12 cellular contexts compared by ENCODE assay signal in genomic region chr6:89386917-89387491, GRCh38. TPM values are rescaled to one million over a fixed set of nuclear protein-coding genes. Genes with fewer than 3 reads are reported as not detected.
DNase-seq lines count a peak whose midpoint lies in the region; ATAC-seq and TF ChIP-seq lines count a peak whose summit lies in the region.
"Had no signal": no experiment of that assay in that cellular context is flagged by ENCODE, and none has a peak within 500 bp of the region (broad histone marks: within the 10 kb centered on the region; RNA-seq: fewer than 3 reads in every experiment).

No MANE protein-coding gene starts in this region.

- peak overlapping the region; percentile 64 to 69 for H3K4me3 Mint-ChIP-seq in stimulated activated naive B cell treated with anti-CD40 and anti-IgM and Interleukin-4, amounts not matched to agents 10 μg/mL and 1 μg/mL and 100 μg/mL, for 72 hours
- H3K4me3 Mint-ChIP-seq in naive thymus-derived CD4-positive, alpha-beta T cell, result no peak overlapping the region
- H3K4me3 Mint-ChIP-seq in HFFc6, result no peak overlapping the region

- no peaks in the 10 kb centered on the region for H3K27me3 ChIP-seq in naive thymus-derived CD4-positive, alpha-beta T cell (ENCODE audit: control insufficient read depth in 2 of 2, insufficient read depth in 2 of 2, low read length in 2 of 2)

- peaks cover 32 to 37% of the 10 kb centered on the region in 2 donors for H3K36me3 Mint-ChIP-seq in stimulated activated naive B cell treated with anti-CD40 and anti-IgM and Interleukin-4, amounts not matched to agents 10 μg/mL and 1 μg/mL and 100 μg/mL, for 72 hours
- H3K36me3 Mint-ChIP-seq in naive thymus-derived CD4-positive, alpha-beta T cell, result peaks cover 0 to 9% (median 5%) of the 10 kb centered on the region in 5 donors
- H3K36me3 Mint-ChIP-seq in HFFc6 (ENCODE audit: low read depth), result no peaks in the 10 kb centered on the region

- POLR2A ChIA-PET in naive thymus-derived CD4-positive, alpha-beta T cell (lab: Charles Lee), result no interaction called here

- no peaks in the 10 kb centered on the region for H3K4me1 ChIP-seq in naive thymus-derived CD4-positive, alpha-beta T cell (ENCODE audit: control insufficient read depth in 2 of 2, insufficient read depth in 2 of 2, low read length in 2 of 2)

- no peak for DNase-seq in stimulated activated naive B cell treated with anti-CD40 and anti-IgM and Interleukin-4, amounts not matched to agents 10 μg/mL and 1 μg/mL and 100 μg/mL, for 72 hours
- no peak for DNase-seq in naive thymus-derived CD4-positive, alpha-beta T cell
- DNase-seq in sciatic nerve (ENCODE audit: low spot score), result no peak
- DNase-seq in GM19240 (ENCODE audit: insufficient read length, low spot score), result no peak
- DNase-seq in HFFc6, result no peak
- DNase-seq: NCI-H1694 treated with DMSO at 0.1 percent for 48 hours, SK-N-SH had no signal

- H3K27me3 Mint-ChIP-seq in stimulated activated naive B cell treated with anti-CD40 and anti-IgM and Interleukin-4, amounts not matched to agents 10 μg/mL and 1 μg/mL and 100 μg/mL, for 72 hours, result no peaks in the 10 kb centered on the region
- no peaks in the 10 kb centered on the region for H3K27me3 Mint-ChIP-seq in naive thymus-derived CD4-positive, alpha-beta T cell
- peaks cover 9% of the 10 kb centered on the region for H3K27me3 Mint-ChIP-seq in HFFc6 (ENCODE audit: insufficient read depth)

- intact Hi-C loops in naive thymus-derived CD4-positive, alpha-beta T cell (cut with micrococcal nuclease), result no loop called here
- intact Hi-C loops in sciatic nerve (cut with DNase I), result no loop called here

- no peak overlapping the region for H3K4me3 ChIP-seq in naive thymus-derived CD4-positive, alpha-beta T cell (ENCODE audit: low read length)

- no peaks in the 10 kb centered on the region for H3K9me3 ChIP-seq in naive thymus-derived CD4-positive, alpha-beta T cell (ENCODE audit: control insufficient read depth in 2 of 3, low read length in 3 of 3)
- H3K9me3 ChIP-seq: SK-N-SH had no signal

- peaks cover 3 to 4% of the 10 kb centered on the region in 2 donors for H3K9me3 Mint-ChIP-seq in stimulated activated naive B cell treated with anti-CD40 and anti-IgM and Interleukin-4, amounts not matched to agents 10 μg/mL and 1 μg/mL and 100 μg/mL, for 72 hours
- H3K9me3 Mint-ChIP-seq in naive thymus-derived CD4-positive, alpha-beta T cell, result peaks cover 0 to 2% (median 0%) of the 10 kb centered on the region in 11 donors
- H3K9me3 Mint-ChIP-seq in HFFc6, result no peaks in the 10 kb centered on the region
- H3K9me3 Mint-ChIP-seq: activated T-helper 2 cell treated with anti-CD3 and anti-CD28 coated beads, Interferon-gamma antibody, Interleukin-2, Interleukin-4, amounts not matched to agents 10 μg/mL and 5 μg/mL and 100 μg/mL, durations not matched to agents 14 hours and 24 hours and 36 hours had no signal

- no peaks in the 10 kb centered on the region for H3K36me3 ChIP-seq in naive thymus-derived CD4-positive, alpha-beta T cell (ENCODE audit: control insufficient read depth in 2 of 3, insufficient read depth in 3 of 3, low read length in 3 of 3)

- CTCF ChIA-PET in naive thymus-derived CD4-positive, alpha-beta T cell (lab: Charles Lee), result no interaction called here

- H3K4me1 Mint-ChIP-seq in stimulated activated naive B cell treated with anti-CD40 and anti-IgM and Interleukin-4, amounts not matched to agents 10 μg/mL and 1 μg/mL and 100 μg/mL, for 72 hours, result peaks cover 23 to 41% of the 10 kb centered on the region in 2 donors
- H3K4me1 Mint-ChIP-seq in naive thymus-derived CD4-positive, alpha-beta T cell, result peaks cover 0 to 1% (median 0%) of the 10 kb centered on the region in 7 donors
- no peaks in the 10 kb centered on the region for H3K4me1 Mint-ChIP-seq in HFFc6 (ENCODE audit: low read depth)

- peak overlapping the region; percentile 90 for H3K27ac Mint-ChIP-seq in stimulated activated naive B cell treated with anti-CD40 and anti-IgM and Interleukin-4, amounts not matched to agents 10 μg/mL and 1 μg/mL and 100 μg/mL, for 72 hours
- no peak overlapping the region for H3K27ac Mint-ChIP-seq in naive thymus-derived CD4-positive, alpha-beta T cell
- no peak overlapping the region for H3K27ac Mint-ChIP-seq in HFFc6
- H3K27ac Mint-ChIP-seq: activated T-helper 2 cell treated with anti-CD3 and anti-CD28 coated beads, Interferon-gamma antibody, Interleukin-2, Interleukin-4, amounts not matched to agents 10 μg/mL and 5 μg/mL and 100 μg/mL, durations not matched to agents 14 hours and 24 hours and 36 hours had no signal

- no peak overlapping the region for H3K27ac ChIP-seq in naive thymus-derived CD4-positive, alpha-beta T cell (ENCODE audit: low read depth, low read length)
- H3K27ac ChIP-seq: epithelial cell of prostate had no signal

- ATAC-seq in GM19397 (IDR thresholded peaks at IDR 0.05; ENCODE audit: unreplicated experiment) (peak; percentile 18), HG02759 (IDR thresholded peaks at IDR 0.05; ENCODE audit: unreplicated experiment) (peak; percentile 38), HG03432 (IDR thresholded peaks at IDR 0.05; ENCODE audit: unreplicated experiment) (peak; percentile 31), sciatic nerve (no peak)
- ATAC-seq in stimulated activated naive B cell treated with anti-CD40 and anti-IgM and Interleukin-4, amounts not matched to agents 10 μg/mL and 1 μg/mL and 100 μg/mL, for 72 hours (replicated peaks), result peak; percentile 55 to 57
- no peak for ATAC-seq in naive thymus-derived CD4-positive, alpha-beta T cell

- TF ChIP-seq CTCF in HFFc6 (IDR thresholded peaks at IDR 0.05), result no peak

RNA-seq across cellular contexts. Expression of gene RRAGD, which starts 25.1 kb away (rescaled TPM):
- total RNA-seq in naive thymus-derived CD4-positive, alpha-beta T cell, result 10 to 100 TPM in 2 of 5 experiments, 1 to 10 TPM in 3; 7.3 to 12.1 (median 9.6) TPM
- 1 to 10 TPM; 2.4 to 3.2 TPM for polyA plus RNA-seq in naive thymus-derived CD4-positive, alpha-beta T cell
- 22.1 TPM for total RNA-seq in sciatic nerve
- total RNA-seq in HFFc6 (2021; fragmentation: NEBNext Ultra II Directional; extraction: Animal tissue kit (Norgen Biotek cat#: 25700)), result not detected

RNA-seq across cellular contexts. Expression of gene UBE2J1, which starts 34.5 kb away (rescaled TPM):
- 10 to 100 TPM; 18.8 to 47.7 (median 27.7) TPM for total RNA-seq in naive thymus-derived CD4-positive, alpha-beta T cell
- 10 to 100 TPM; 25.1 to 33.8 TPM for polyA plus RNA-seq in naive thymus-derived CD4-positive, alpha-beta T cell
- 32.9 TPM for total RNA-seq in sciatic nerve
- 10 to 100 TPM; 35.9 to 45.2 (median 41.9) TPM for total RNA-seq in HFFc6 (2021; fragmentation: NEBNext Ultra II Directional; extraction: Animal tissue kit (Norgen Biotek cat#: 25700))

RNA-seq across cellular contexts. Expression of gene ANKRD6, which starts 45.9 kb away (rescaled TPM):
- 1 to 10 TPM; 3.1 to 6.6 (median 3.8) TPM for total RNA-seq in naive thymus-derived CD4-positive, alpha-beta T cell
- 1 to 10 TPM in 1 of 2 donors, under 1 TPM in 1; 0.71 to 2.2 TPM for polyA plus RNA-seq in naive thymus-derived CD4-positive, alpha-beta T cell
- total RNA-seq in sciatic nerve, result 22.3 TPM
- not detected for total RNA-seq in HFFc6 (2021; fragmentation: NEBNext Ultra II Directional; extraction: Animal tissue kit (Norgen Biotek cat#: 25700))

Comparison
In these comparisons a context has a peak if more than half of its experiments do, and no peak if none do; other contexts are left out.
1. ATAC-seq: peak in GM19397 (single experiment), HG02759 (single experiment), HG03432 (single experiment) and stimulated activated naive B cell treated with anti-CD40 and anti-IgM and Interleukin-4, amounts not matched to agents 10 μg/mL and 1 μg/mL and 100 μg/mL, for 72 hours (2 of 2); none in naive thymus-derived CD4-positive, alpha-beta T cell (single experiment) and sciatic nerve (single experiment).
2. H3K4me3 Mint-ChIP-seq: peak in stimulated activated naive B cell treated with anti-CD40 and anti-IgM and Interleukin-4, amounts not matched to agents 10 μg/mL and 1 μg/mL and 100 μg/mL, for 72 hours (2 of 2); none in naive thymus-derived CD4-positive, alpha-beta T cell (0 of 10) and HFFc6 (single experiment).
3. RNA of gene RRAGD, which starts 25.1 kb away (total RNA-seq): 22.1 TPM in sciatic nerve (single experiment) and 7.3 to 12.1 TPM in naive thymus-derived CD4-positive, alpha-beta T cell; not detected in HFFc6; every median in the first group is over 4 times any median in the second.